ENCODE assay signal across 14 cellular contexts in genomic region chr9:116499986-116500871, GRCh38.
DNase-seq lines count a peak whose midpoint lies in the region; FAIRE-seq and TF ChIP-seq lines count a peak whose summit lies in the region.
"Had no signal": no experiment of that assay in that cellular context is flagged by ENCODE, and none has a peak within 500 bp of the region (broad histone marks: within the 10 kb centered on the region; RNA-seq: fewer than 3 reads in every experiment).

No MANE protein-coding gene starts in this region.

- TF ChIP-seq CTCF in AG09319 (IDR thresholded peaks at IDR 0.05; ENCODE audit: low read depth, low read length) = no peak
- TF ChIP-seq CTCF in keratinocyte (optimal IDR thresholded peaks at IDR 0.05 in 1 of 3, IDR thresholded peaks at IDR 0.05 in 1 of 3, conservative IDR thresholded peaks at IDR 0.05 in 1 of 3; ENCODE audit: extremely low read depth in 1 of 3, insufficient read depth in 2 of 3, low read length in 3 of 3) = no peak

- H3K4me1 ChIP-seq in keratinocyte (ENCODE audit: control insufficient read depth, extremely low read depth, insufficient read depth, low read length) = peaks cover 21% of the 10 kb centered on the region

- FAIRE-seq in keratinocyte (lab: Jason Lieb, UNC) = no peak

- H3K79me2 ChIP-seq in keratinocyte (ENCODE audit: control insufficient read depth, insufficient read depth, low read length) = no peaks in the 10 kb centered on the region

- no peaks in the 10 kb centered on the region for H3K9me3 ChIP-seq in keratinocyte (ENCODE audit: control insufficient read depth, low read depth, low read length)
- H3K9me3 ChIP-seq: spleen had no signal

- no peaks in the 10 kb centered on the region for H3K36me3 ChIP-seq in keratinocyte (ENCODE audit: control insufficient read depth in 2 of 2, extremely low read depth in 1 of 2, insufficient read depth in 2 of 2, low read length in 2 of 2)
- H3K36me3 ChIP-seq: spleen had no signal

- peak overlapping the region; percentile 34 for H3K4me2 ChIP-seq in keratinocyte (ENCODE audit: control insufficient read depth, extremely low read depth, insufficient read depth, low read depth, low read length)

- no peaks in the 10 kb centered on the region for H4K20me1 ChIP-seq in keratinocyte (ENCODE audit: control insufficient read depth, extremely low read depth, insufficient read depth, low read length)

- DNase-seq in AG09319 (ENCODE audit: extremely low read depth, low read depth) = peak; percentile 23
- peak; percentile 77 for DNase-seq in HK-2 (ENCODE audit: unreplicated experiment)
- peak; percentile 60 for DNase-seq in astrocyte of the hippocampus (ENCODE audit: low read depth, low spot score)
- DNase-seq in keratinocyte (ENCODE audit: low read depth, low spot score) = no peak
- DNase-seq in NCI-H1105 (lab: John Stamatoyannopoulos, UW) = no peak
- DNase-seq in epidermal melanocyte (ENCODE audit: insufficient read length, low spot score) = no peak
- DNase-seq in cerebellar cortex (ENCODE audit: low spot score) = no peak
- DNase-seq in activated CD4-positive, alpha-beta T cell treated with anti-CD3 and anti-CD28 coated beads, Interleukin-2, amount 50 U/mL, for 4 hours = no peak
- DNase-seq: activated CD4-positive, alpha-beta T cell treated with anti-CD3 and anti-CD28 coated beads for 1 hour; activated gamma-delta T cell treated with Interleukin-2 at 50 U/mL for 16 hours; CD4-positive, alpha-beta T cell; natural killer cell; SHP77 treated with DMSO at 0.1 percent for 48 hours; spleen had no signal

- dilution Hi-C loops in keratinocyte (cut with MboI; ENCODE audit: extremely low pct_ligation_motif_present, low sequenced_read_pairs) = no loop called here

- H3K27ac ChIP-seq in keratinocyte (ENCODE audit: control insufficient read depth, insufficient read depth, low read length) = no peak overlapping the region
- H3K27ac ChIP-seq: spleen had no signal

- no peak overlapping the region for H3K4me3 ChIP-seq in keratinocyte (ENCODE audit: control insufficient read depth in 2 of 3, extremely low read depth in 1 of 3, insufficient read depth in 2 of 3, low read depth in 1 of 3, low read length in 3 of 3)
- H3K4me3 ChIP-seq: spleen had no signal

- no peaks in the 10 kb centered on the region for H3K27me3 ChIP-seq in keratinocyte (ENCODE audit: control insufficient read depth, extremely low read depth, insufficient read depth, low read length)
- H3K27me3 ChIP-seq: spleen had no signal

- H3K9ac ChIP-seq in keratinocyte (ENCODE audit: control insufficient read depth, extremely low read depth, insufficient read depth, low read length) = no peak overlapping the region

- no peak overlapping the region for H2AFZ ChIP-seq in keratinocyte (ENCODE audit: control insufficient read depth, low read length)

- no peaks in the 10 kb centered on the region for H3K9me1 ChIP-seq in keratinocyte (ENCODE audit: control insufficient read depth, extremely low read depth, insufficient read depth, low read length)

Comparison
In these comparisons a context has a peak if more than half of its experiments do, and no peak if none do; other contexts are left out.
1. DNase-seq: peak in AG09319 (single experiment), HK-2 (single experiment) and astrocyte of the hippocampus (single experiment); none in keratinocyte (single experiment), NCI-H1105 (single experiment), epidermal melanocyte (single experiment), cerebellar cortex (single experiment) and activated CD4-positive, alpha-beta T cell treated with anti-CD3 and anti-CD28 coated beads, Interleukin-2, amount 50 U/mL, for 4 hours (0 of 2).